In the genomic region with DNA sequence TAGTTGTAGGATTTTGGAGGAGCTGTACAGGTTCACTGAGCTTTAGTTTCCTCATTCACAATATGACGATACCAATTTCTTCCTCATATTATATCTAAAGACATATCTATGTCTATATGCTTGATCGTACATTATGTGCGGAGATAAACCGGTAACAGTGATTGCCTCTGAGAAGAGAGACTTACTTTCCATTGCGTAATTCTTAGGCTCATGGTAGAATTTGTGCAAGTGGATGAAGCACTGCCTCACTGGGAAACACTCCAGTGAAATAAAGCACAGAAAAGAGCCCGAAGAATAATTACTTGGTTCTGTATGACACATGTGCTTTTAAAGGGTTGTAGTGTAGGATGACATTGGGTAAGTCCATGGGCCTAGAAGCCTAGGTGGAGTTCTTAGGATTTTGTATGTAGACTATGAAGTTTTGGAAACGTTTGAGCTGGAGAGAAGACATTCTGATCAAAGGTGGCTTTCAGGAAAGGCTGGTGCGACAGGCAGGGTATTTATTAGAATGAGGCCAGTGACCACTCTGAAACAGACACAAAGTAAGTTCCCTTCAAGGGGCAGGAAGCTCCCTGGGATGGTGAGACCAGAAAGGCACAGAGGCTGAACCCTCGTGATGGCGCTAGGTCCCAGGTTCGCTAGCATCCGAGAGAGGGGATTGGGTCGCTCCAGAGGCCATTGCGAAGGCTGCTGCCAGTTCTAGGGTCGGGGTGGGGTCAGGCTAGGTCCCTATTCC, we compare ENCODE assay signal across 8 cellular contexts. TPM values are rescaled to one million over a fixed set of nuclear protein-coding genes. Genes with fewer than 3 reads are reported as not detected.
DNase-seq lines count a peak whose midpoint lies in the region; ATAC-seq and TF ChIP-seq lines count a peak whose summit lies in the region.

No MANE protein-coding gene starts in this region.

- H3K18ac ChIP-seq in mesendoderm (ENCODE audit: low read length) = no peak overlapping the region

- H2AK5ac ChIP-seq in mesendoderm (ENCODE audit: low read length) = no peak overlapping the region

- no peak overlapping the region for H3K4ac ChIP-seq in mesendoderm (ENCODE audit: low read depth, low read length)

- TF ChIP-seq RAD21 in Ishikawa (IDR thresholded peaks at IDR 0.05; ENCODE audit: low read depth) = no peak

- no peaks in the 10 kb centered on the region for H3K27me3 ChIP-seq in mesendoderm (ENCODE audit: insufficient read depth, low read length, poor library complexity)

- H3K56ac ChIP-seq in mesendoderm (ENCODE audit: low read length) = peak overlapping the region; percentile 78

- H3K4me1 ChIP-seq in mesendoderm (ENCODE audit: control insufficient read depth, low read depth, low read length) (no peaks in the 10 kb centered on the region), urinary bladder (ENCODE audit: insufficient read depth) (no peaks in the 10 kb centered on the region)

- peak overlapping the region; percentile 10 for H3K4me2 ChIP-seq in mesendoderm (ENCODE audit: low read length)

- H4K8ac ChIP-seq in mesendoderm (ENCODE audit: low read depth, low read length) = no peak overlapping the region

- H3K23ac ChIP-seq in mesendoderm (ENCODE audit: low read length) = no peak overlapping the region

- H3K27ac ChIP-seq in caudate nucleus (ENCODE audit: low read depth, low read length) (peak overlapping the region; percentile 83), mesendoderm (ENCODE audit: low read depth, low read length) (no peak overlapping the region), urinary bladder (ENCODE audit: low read depth) (peak overlapping the region; percentile 86)

- no peak overlapping the region for H2BK120ac ChIP-seq in mesendoderm (ENCODE audit: low read depth, low read length)

- TF ChIP-seq EP300 in Ishikawa (IDR thresholded peaks at IDR 0.05; ENCODE audit: borderline replicate concordance) = no peak

- no peaks in the 10 kb centered on the region for H3K79me1 ChIP-seq in mesendoderm (ENCODE audit: low read length)

- no peak overlapping the region for H4K5ac ChIP-seq in mesendoderm (ENCODE audit: low read length)

- TF ChIP-seq CTCF in GM12873 (IDR thresholded peaks at IDR 0.05; ENCODE audit: insufficient read depth, low read depth, low read length, missing control alignments) = peak; percentile 3

- H3K36me3 ChIP-seq in mesendoderm (ENCODE audit: control insufficient read depth, insufficient read depth, low read length) (no peaks in the 10 kb centered on the region), urinary bladder (ENCODE audit: insufficient read depth) (no peaks in the 10 kb centered on the region)

- WGBS in mesendoderm (ENCODE audit: extremely low coverage, insufficient coverage, low lambda C conversion rate) = no CpG with 5 or more reads among the region's 15 CpGs
- 41% methylated on average over 15 of the region's 15 CpGs for WGBS in urinary bladder

- H2BK5ac ChIP-seq in mesendoderm (ENCODE audit: low read length) = no peak overlapping the region

- H3K9ac ChIP-seq in mesendoderm (ENCODE audit: low read length) = peak overlapping the region; percentile 58

- peaks cover 17% of the 10 kb centered on the region for H3K79me2 ChIP-seq in mesendoderm (ENCODE audit: control insufficient read depth, insufficient read depth, low read length)

- peak; percentile 40 for ATAC-seq in GM21576 (IDR thresholded peaks at IDR 0.05; ENCODE audit: unreplicated experiment)

- DNase-seq in caudate nucleus (lab: John Stamatoyannopoulos, UW) = no peak
- no peak for DNase-seq in mesendoderm
- no peak for DNase-seq in ecto neural progenitor cell (ENCODE audit: low spot score)
- DNase-seq in NCI-H82 (lab: John Stamatoyannopoulos, UW) = no peak

- no peak overlapping the region for H2BK15ac ChIP-seq in mesendoderm (replicated peaks; ENCODE audit: low read depth)

- H3K4me3 ChIP-seq in mesendoderm (ENCODE audit: low read length) (no peak overlapping the region), urinary bladder (ENCODE audit: low read depth, low read length) (peak overlapping the region; percentile 34)

TF ChIP-seq in Ishikawa, 13 proteins besides CTCF, POLR2A, EP300 and RAD21:
- TF ChIP-seq CEBPB (IDR thresholded peaks at IDR 0.05) = peak; percentile 66; the same call in 1 of the 2 replicates
- TF ChIP-seq, protein P1, sequence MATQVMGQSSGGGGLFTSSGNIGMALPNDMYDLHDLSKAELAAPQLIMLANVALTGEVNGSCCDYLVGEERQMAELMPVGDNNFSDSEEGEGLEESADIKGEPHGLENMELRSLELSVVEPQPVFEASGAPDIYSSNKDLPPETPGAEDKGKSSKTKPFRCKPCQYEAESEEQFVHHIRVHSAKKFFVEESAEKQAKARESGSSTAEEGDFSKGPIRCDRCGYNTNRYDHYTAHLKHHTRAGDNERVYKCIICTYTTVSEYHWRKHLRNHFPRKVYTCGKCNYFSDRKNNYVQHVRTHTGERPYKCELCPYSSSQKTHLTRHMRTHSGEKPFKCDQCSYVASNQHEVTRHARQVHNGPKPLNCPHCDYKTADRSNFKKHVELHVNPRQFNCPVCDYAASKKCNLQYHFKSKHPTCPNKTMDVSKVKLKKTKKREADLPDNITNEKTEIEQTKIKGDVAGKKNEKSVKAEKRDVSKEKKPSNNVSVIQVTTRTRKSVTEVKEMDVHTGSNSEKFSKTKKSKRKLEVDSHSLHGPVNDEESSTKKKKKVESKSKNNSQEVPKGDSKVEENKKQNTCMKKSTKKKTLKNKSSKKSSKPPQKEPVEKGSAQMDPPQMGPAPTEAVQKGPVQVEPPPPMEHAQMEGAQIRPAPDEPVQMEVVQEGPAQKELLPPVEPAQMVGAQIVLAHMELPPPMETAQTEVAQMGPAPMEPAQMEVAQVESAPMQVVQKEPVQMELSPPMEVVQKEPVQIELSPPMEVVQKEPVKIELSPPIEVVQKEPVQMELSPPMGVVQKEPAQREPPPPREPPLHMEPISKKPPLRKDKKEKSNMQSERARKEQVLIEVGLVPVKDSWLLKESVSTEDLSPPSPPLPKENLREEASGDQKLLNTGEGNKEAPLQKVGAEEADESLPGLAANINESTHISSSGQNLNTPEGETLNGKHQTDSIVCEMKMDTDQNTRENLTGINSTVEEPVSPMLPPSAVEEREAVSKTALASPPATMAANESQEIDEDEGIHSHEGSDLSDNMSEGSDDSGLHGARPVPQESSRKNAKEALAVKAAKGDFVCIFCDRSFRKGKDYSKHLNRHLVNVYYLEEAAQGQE (IDR thresholded peaks at IDR 0.05; ENCODE audit: low read depth) = no peak

RNA-seq across cellular contexts. Expression of gene VBP1, which starts 0.6 kb away (rescaled TPM):
- polyA plus RNA-seq in mesendoderm (2013, experiment 1 of 2) = 58.6 TPM
- polyA plus RNA-seq in mesendoderm (2013, experiment 2 of 2) = 56.9 TPM
- 91.9 TPM for total RNA-seq in urinary bladder
- polyA plus RNA-seq in urinary bladder = 34.9 TPM

RNA-seq across cellular contexts. Expression of gene RAB39B, which starts 48.7 kb away (rescaled TPM):
- 4.2 TPM for polyA plus RNA-seq in mesendoderm (2013, experiment 1 of 2)
- polyA plus RNA-seq in mesendoderm (2013, experiment 2 of 2) = 4.6 TPM
- total RNA-seq in urinary bladder = 1.4 TPM
- 0.29 TPM for polyA plus RNA-seq in urinary bladder
